Comparison of ENCODE assay signal across 8 cellular contexts in genomic region chr14:22471545-22472121, GRCh38.
DNase-seq lines count a peak whose midpoint lies in the region; ATAC-seq and TF ChIP-seq lines count a peak whose summit lies in the region.

No MANE protein-coding gene starts in this region.

- H3K9ac ChIP-seq in neural progenitor cell, result no peak overlapping the region

- H3K4me3 ChIP-seq in esophagus squamous epithelium, result no peak overlapping the region
- H3K4me3 ChIP-seq in neural progenitor cell, result no peak overlapping the region
- H3K4me3 ChIP-seq in CD8-positive, alpha-beta T cell (ENCODE audit: low read depth, low read length), result no peak overlapping the region

- WGBS in esophagus squamous epithelium, 2 donors, result 40 to 78% methylated on average over 1 to 6 of the region's 7 CpGs

- H3K27ac Mint-ChIP-seq in neural progenitor cell, result peak overlapping the region; percentile 90
- H3K27ac Mint-ChIP-seq in stimulated activated naive CD8-positive, alpha-beta T cell treated with anti-CD3 and anti-CD28 coated beads, Interleukin-15, amount 100 ng/mL, for 72 hours, result no peak overlapping the region
- no peak overlapping the region for H3K27ac Mint-ChIP-seq in CD8-positive, alpha-beta T cell

- TF ChIP-seq POLR2A in esophagus squamous epithelium (IDR thresholded peaks at IDR 0.05), result no peak

- no peaks in the 10 kb centered on the region for H3K36me3 Mint-ChIP-seq in neural progenitor cell
- no peaks in the 10 kb centered on the region for H3K36me3 Mint-ChIP-seq in CD8-positive, alpha-beta T cell

- ATAC-seq in HG02970 (IDR thresholded peaks at IDR 0.05; ENCODE audit: low FRiP score, unreplicated experiment), result no peak
- no peak for ATAC-seq in stimulated activated naive CD8-positive, alpha-beta T cell treated with anti-CD3 and anti-CD28 coated beads, Interleukin-15, amount 100 ng/mL, for 72 hours
- no peak for ATAC-seq in CD8-positive, alpha-beta T cell

- peaks cover under 1% of the 10 kb centered on the region for H3F3A ChIP-seq in neural progenitor cell (ENCODE audit: low read depth)

- H3K4me3 Mint-ChIP-seq in neural progenitor cell, result no peak overlapping the region
- H3K4me3 Mint-ChIP-seq in stimulated activated naive CD8-positive, alpha-beta T cell treated with anti-CD3 and anti-CD28 coated beads, Interleukin-15, amount 100 ng/mL, for 72 hours, result no peak overlapping the region
- no peak overlapping the region for H3K4me3 Mint-ChIP-seq in CD8-positive, alpha-beta T cell

- H3K4me1 Mint-ChIP-seq in neural progenitor cell, result peaks cover 50% of the 10 kb centered on the region
- H3K4me1 Mint-ChIP-seq in stimulated activated naive CD8-positive, alpha-beta T cell treated with anti-CD3 and anti-CD28 coated beads, Interleukin-15, amount 100 ng/mL, for 72 hours, result no peaks in the 10 kb centered on the region
- no peaks in the 10 kb centered on the region for H3K4me1 Mint-ChIP-seq in CD8-positive, alpha-beta T cell (ENCODE audit: low read depth)

- H3K27ac ChIP-seq in esophagus squamous epithelium, result no peak overlapping the region
- no peak overlapping the region for H3K27ac ChIP-seq in neural progenitor cell
- no peak overlapping the region for H3K27ac ChIP-seq in CD8-positive, alpha-beta T cell (ENCODE audit: low read depth, low read length)

- no peaks in the 10 kb centered on the region for H4K20me1 ChIP-seq in neural progenitor cell (ENCODE audit: low read depth)

- H3K27me3 ChIP-seq in esophagus squamous epithelium (peaks cover 0 to 30% (median 0%) of the 10 kb centered on the region in 4 donors), neural progenitor cell (no peaks in the 10 kb centered on the region)
- H3K27me3 ChIP-seq in CD8-positive, alpha-beta T cell (ENCODE audit: insufficient read depth, low read length), result no peaks in the 10 kb centered on the region

- H3K4me2 ChIP-seq in neural progenitor cell, result no peak overlapping the region

- H3K9me3 ChIP-seq in esophagus squamous epithelium (no peaks in the 10 kb centered on the region), neural progenitor cell (ENCODE audit: low read depth) (no peaks in the 10 kb centered on the region)
- no peaks in the 10 kb centered on the region for H3K9me3 ChIP-seq in CD8-positive, alpha-beta T cell (ENCODE audit: low read length)

- peak in 4 of 6 experiments; percentile 14 to 51 (median 28) for TF ChIP-seq CTCF in esophagus squamous epithelium (IDR thresholded peaks at IDR 0.05)
- TF ChIP-seq CTCF in neural progenitor cell (IDR thresholded peaks at IDR 0.05), result peak; percentile 59
- no peak for TF ChIP-seq CTCF in CD8-positive, alpha-beta T cell (IDR thresholded peaks at IDR 0.05)

- H3K79me2 ChIP-seq in neural progenitor cell (ENCODE audit: low read depth), result no peaks in the 10 kb centered on the region

- no peaks in the 10 kb centered on the region for H3K9me3 Mint-ChIP-seq in neural progenitor cell
- no peaks in the 10 kb centered on the region for H3K9me3 Mint-ChIP-seq in stimulated activated naive CD8-positive, alpha-beta T cell treated with anti-CD3 and anti-CD28 coated beads, Interleukin-15, amount 100 ng/mL, for 72 hours
- H3K9me3 Mint-ChIP-seq in CD8-positive, alpha-beta T cell, result no peaks in the 10 kb centered on the region

- CTCF ChIA-PET in CD8-positive, alpha-beta T cell (lab: Charles Lee), result no interaction called here

- H3K4me1 ChIP-seq in esophagus squamous epithelium, result peaks cover 0 to 40% (median 6%) of the 10 kb centered on the region in 3 donors
- H3K4me1 ChIP-seq in neural progenitor cell, result peaks cover 6% of the 10 kb centered on the region
- H3K4me1 ChIP-seq in CD8-positive, alpha-beta T cell (ENCODE audit: insufficient read depth, low read length), result no peaks in the 10 kb centered on the region

- DNase-seq in DMS 273 treated with DMSO at 0.1 percent for 48 hours (lab: John Stamatoyannopoulos, UW), result peak; percentile 39
- DNase-seq in NCI-H446 treated with DMSO at 0.1 percent for 48 hours (lab: John Stamatoyannopoulos, UW), result peak; percentile 45
- no peak for DNase-seq in esophagus squamous epithelium (lab: John Stamatoyannopoulos, UW)
- DNase-seq in neural progenitor cell (ENCODE audit: low spot score), result peak; percentile 69
- no peak for DNase-seq in stimulated activated naive CD8-positive, alpha-beta T cell treated with anti-CD3 and anti-CD28 coated beads, Interleukin-15, amount 100 ng/mL, for 72 hours
- DNase-seq in CD8-positive, alpha-beta T cell, result no peak
- no peak for DNase-seq in NCI-H187 treated with DMSO at 0.1 percent for 48 hours (lab: John Stamatoyannopoulos, UW)

- intact Hi-C loops in esophagus squamous epithelium (cut with DNase I), result loop anchor here (5.0 to 10.0 kb wide), 2 partner anchors 79 to 147 kb away; no protein-coding TSS in a partner anchor
- intact Hi-C loops in CD8-positive, alpha-beta T cell (cut with DNase I, micrococcal nuclease), result no loop called here

- POLR2A ChIA-PET in CD8-positive, alpha-beta T cell (lab: Charles Lee), result no interaction called here

- no peaks in the 10 kb centered on the region for H3K36me3 ChIP-seq in esophagus squamous epithelium
- no peaks in the 10 kb centered on the region for H3K36me3 ChIP-seq in neural progenitor cell
- H3K36me3 ChIP-seq in CD8-positive, alpha-beta T cell (ENCODE audit: insufficient read depth, low read length), result no peaks in the 10 kb centered on the region

- H3K27me3 Mint-ChIP-seq in neural progenitor cell (ENCODE audit: insufficient read depth, low read depth), result peaks cover 12% of the 10 kb centered on the region
- no peaks in the 10 kb centered on the region for H3K27me3 Mint-ChIP-seq in stimulated activated naive CD8-positive, alpha-beta T cell treated with anti-CD3 and anti-CD28 coated beads, Interleukin-15, amount 100 ng/mL, for 72 hours
- no peaks in the 10 kb centered on the region for H3K27me3 Mint-ChIP-seq in CD8-positive, alpha-beta T cell (ENCODE audit: low read depth)

- H2AFZ ChIP-seq in neural progenitor cell (replicated peaks), result no peak overlapping the region

Comparison
In these comparisons a context has a peak if more than half of its experiments do, and no peak if none do; other contexts are left out.
1. DNase-seq: peak in DMS 273 treated with DMSO at 0.1 percent for 48 hours (single experiment), NCI-H446 treated with DMSO at 0.1 percent for 48 hours (single experiment) and neural progenitor cell (single experiment); none in esophagus squamous epithelium (single experiment), stimulated activated naive CD8-positive, alpha-beta T cell treated with anti-CD3 and anti-CD28 coated beads, Interleukin-15, amount 100 ng/mL, for 72 hours (0 of 2), CD8-positive, alpha-beta T cell (0 of 7) and NCI-H187 treated with DMSO at 0.1 percent for 48 hours (single experiment).